Comparison of ENCODE assay signal across 20 cellular contexts in the genomic region with DNA sequence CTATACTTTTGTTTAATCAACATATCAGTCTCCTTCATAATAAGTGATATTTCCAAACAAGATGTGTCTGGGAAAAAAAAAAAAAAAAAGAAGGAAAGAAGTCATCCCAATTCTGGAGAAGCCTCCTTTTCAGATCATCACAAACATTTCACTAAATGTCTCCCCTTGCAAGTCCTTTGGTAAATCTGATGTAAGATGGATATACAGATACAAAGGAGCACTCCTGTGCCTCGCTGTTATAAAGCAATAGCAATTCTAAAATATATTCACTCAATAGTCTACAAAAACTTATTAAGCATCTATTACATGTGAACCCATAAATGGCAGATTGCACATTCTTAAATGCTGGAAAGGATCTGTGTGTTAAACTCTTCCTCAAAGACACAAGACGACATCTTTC. TPM values are rescaled to one million over a fixed set of nuclear protein-coding genes. Genes with fewer than 3 reads are reported as not detected.
DNase-seq lines count a peak whose midpoint lies in the region; ATAC-seq and TF ChIP-seq lines count a peak whose summit lies in the region.
"Had no signal": no experiment of that assay in that cellular context is flagged by ENCODE, and none has a peak within 500 bp of the region (broad histone marks: within the 10 kb centered on the region; RNA-seq: fewer than 3 reads in every experiment).

No MANE protein-coding gene starts in this region.

- WGBS in thyroid gland, 2 donors = 93 to 94% methylated on average over 2 of the region's 2 CpGs

- H3K36me3 Mint-ChIP-seq in activated CD4-positive, alpha-beta T cell treated with anti-CD3 and anti-CD28 coated beads, Interleukin-2, amount 10 ng/mL, durations not matched to agents 24 days and 14 days (ENCODE audit: low read depth) = peaks cover 34% of the 10 kb centered on the region
- peaks cover 5% of the 10 kb centered on the region for H3K36me3 Mint-ChIP-seq in activated naive CD8-positive, alpha-beta T cell
- H3K36me3 Mint-ChIP-seq in activated naive CD8-positive, alpha-beta T cell treated with anti-CD3 and anti-CD28 coated beads, Interleukin-2, amount 50 U/mL, for 24 hours (ENCODE audit: low read depth) = peaks cover 32% of the 10 kb centered on the region
- H3K36me3 Mint-ChIP-seq in CD14-positive monocyte = peaks cover 25 to 61% of the 10 kb centered on the region in 2 donors

- no peak for ATAC-seq in activated naive CD8-positive, alpha-beta T cell treated with anti-CD3 and anti-CD28 coated beads, Interleukin-2, amount 50 U/mL, for 24 hours
- ATAC-seq: GM23338, HCT116 had no signal

- intact Hi-C loops in activated CD4-positive, alpha-beta T cell treated with anti-CD3 and anti-CD28 coated beads, Interleukin-2, amount 10 ng/mL, durations not matched to agents 24 days and 14 days (cut with micrococcal nuclease) = no loop called here
- intact Hi-C loops in thyroid gland (cut with DNase I) = no loop called here
- intact Hi-C loops in CD14-positive monocyte (cut with micrococcal nuclease) = no loop called here

- no peaks in the 10 kb centered on the region for H3K36me3 ChIP-seq in thyroid gland

- peak overlapping the region; percentile 51 to 80 (median 69) for H3K27ac ChIP-seq in thyroid gland
- H3K27ac ChIP-seq: 22Rv1, BLaER1, C4-2B had no signal

- H3K27me3 ChIP-seq in thyroid gland = no peaks in the 10 kb centered on the region
- H3K27me3 ChIP-seq: BLaER1 had no signal

- TF ChIP-seq CTCF in thyroid gland (IDR thresholded peaks at IDR 0.05) = no peak
- TF ChIP-seq CTCF in CD14-positive monocyte (IDR thresholded peaks at IDR 0.05) = no peak

- no peaks in the 10 kb centered on the region for H3K27me3 Mint-ChIP-seq in activated CD4-positive, alpha-beta T cell treated with anti-CD3 and anti-CD28 coated beads, Interleukin-2, amount 10 ng/mL, durations not matched to agents 24 days and 14 days
- no peaks in the 10 kb centered on the region for H3K27me3 Mint-ChIP-seq in activated naive CD8-positive, alpha-beta T cell
- H3K27me3 Mint-ChIP-seq in activated naive CD8-positive, alpha-beta T cell treated with anti-CD3 and anti-CD28 coated beads, Interleukin-2, amount 50 U/mL, for 24 hours = no peaks in the 10 kb centered on the region
- no peaks in the 10 kb centered on the region for H3K27me3 Mint-ChIP-seq in CD14-positive monocyte (ENCODE audit: low read depth in 3 of 3)
- H3K27me3 Mint-ChIP-seq: B cell; CD4-positive, alpha-beta memory T cell had no signal

- H3K27ac Mint-ChIP-seq in activated CD4-positive, alpha-beta T cell treated with anti-CD3 and anti-CD28 coated beads, Interleukin-2, amount 10 ng/mL, durations not matched to agents 24 days and 14 days = peak overlapping the region; percentile 43
- peak overlapping the region; percentile 16 for H3K27ac Mint-ChIP-seq in activated naive CD8-positive, alpha-beta T cell
- no peak overlapping the region for H3K27ac Mint-ChIP-seq in activated naive CD8-positive, alpha-beta T cell treated with anti-CD3 and anti-CD28 coated beads, Interleukin-2, amount 50 U/mL, for 24 hours
- H3K27ac Mint-ChIP-seq in CD14-positive monocyte = no peak overlapping the region
- H3K27ac Mint-ChIP-seq: B cell, GM23338, H9, HFFc6 had no signal

- peaks cover 66 to 74% of the 10 kb centered on the region in 2 donors for H3K4me1 ChIP-seq in thyroid gland

- DNase-seq in activated CD4-positive, alpha-beta T cell treated with anti-CD3 and anti-CD28 coated beads, Interleukin-2, amount 10 ng/mL, durations not matched to agents 24 days and 14 days = no peak
- DNase-seq in activated CD4-positive, alpha-beta T cell treated with anti-CD3 and anti-CD28 coated beads, Interleukin-2, amount 50 U/mL, for 1 hour = no peak
- no peak for DNase-seq in activated naive CD8-positive, alpha-beta T cell treated with anti-CD3 and anti-CD28 coated beads, Interleukin-2, amount 50 U/mL, for 24 hours
- DNase-seq in thyroid gland = no peak
- no peak for DNase-seq in CD14-positive monocyte (ENCODE audit: low spot score)
- DNase-seq: Calu3; CD4-positive, alpha-beta memory T cell; COR-L47; DMS53; DMS79 treated with DMSO at 0.1 percent for 48 hours; GF-D8; H9; HFFc6 had no signal

- no peaks in the 10 kb centered on the region for H3K9me3 ChIP-seq in thyroid gland
- H3K9me3 ChIP-seq: BLaER1 had no signal

- H3K4me3 Mint-ChIP-seq in activated CD4-positive, alpha-beta T cell treated with anti-CD3 and anti-CD28 coated beads, Interleukin-2, amount 10 ng/mL, durations not matched to agents 24 days and 14 days = no peak overlapping the region
- H3K4me3 Mint-ChIP-seq in activated naive CD8-positive, alpha-beta T cell = no peak overlapping the region
- H3K4me3 Mint-ChIP-seq in activated naive CD8-positive, alpha-beta T cell treated with anti-CD3 and anti-CD28 coated beads, Interleukin-2, amount 50 U/mL, for 24 hours = no peak overlapping the region
- no peak overlapping the region for H3K4me3 Mint-ChIP-seq in CD14-positive monocyte
- H3K4me3 Mint-ChIP-seq: B cell, GM23338, H9, HFFc6 had no signal

- H3K4me1 Mint-ChIP-seq in activated CD4-positive, alpha-beta T cell treated with anti-CD3 and anti-CD28 coated beads, Interleukin-2, amount 10 ng/mL, durations not matched to agents 24 days and 14 days = peaks cover 54% of the 10 kb centered on the region
- peaks cover 67% of the 10 kb centered on the region for H3K4me1 Mint-ChIP-seq in activated naive CD8-positive, alpha-beta T cell (ENCODE audit: low read depth)
- H3K4me1 Mint-ChIP-seq in activated naive CD8-positive, alpha-beta T cell treated with anti-CD3 and anti-CD28 coated beads, Interleukin-2, amount 50 U/mL, for 24 hours = peaks cover 57% of the 10 kb centered on the region
- peaks cover 4% of the 10 kb centered on the region for H3K4me1 Mint-ChIP-seq in CD14-positive monocyte

- no peak for TF ChIP-seq POLR2A in thyroid gland (IDR thresholded peaks at IDR 0.05)

- no peak overlapping the region for H3K4me3 ChIP-seq in thyroid gland (replicated peaks in 1 of 3)
- H3K4me3 ChIP-seq: BLaER1, GM23338 had no signal

- no peaks in the 10 kb centered on the region for H3K9me3 Mint-ChIP-seq in activated CD4-positive, alpha-beta T cell treated with anti-CD3 and anti-CD28 coated beads, Interleukin-2, amount 10 ng/mL, durations not matched to agents 24 days and 14 days
- H3K9me3 Mint-ChIP-seq in activated naive CD8-positive, alpha-beta T cell (ENCODE audit: low read depth) = no peaks in the 10 kb centered on the region
- no peaks in the 10 kb centered on the region for H3K9me3 Mint-ChIP-seq in activated naive CD8-positive, alpha-beta T cell treated with anti-CD3 and anti-CD28 coated beads, Interleukin-2, amount 50 U/mL, for 24 hours
- no peaks in the 10 kb centered on the region for H3K9me3 Mint-ChIP-seq in CD14-positive monocyte
- H3K9me3 Mint-ChIP-seq: CD4-positive, alpha-beta memory T cell; GM23338; H9; HFFc6 had no signal

RNA-seq across cellular contexts. Expression of gene STAU1, which starts 17.4 kb away (rescaled TPM):
- 73.5 and 73.7 TPM in 2 replicates for total RNA-seq in activated CD4-positive, alpha-beta T cell treated with anti-CD3 and anti-CD28 coated beads, Interleukin-2, amount 10 ng/mL, durations not matched to agents 24 days and 14 days
- 100 to 1,000 TPM; 154 to 231 (median 167) TPM for total RNA-seq in thyroid gland
- 10 to 100 TPM; 17.3 to 34.2 TPM for polyA plus RNA-seq in CD14-positive monocyte

RNA-seq across cellular contexts. Expression of gene DDX27, which starts 48.5 kb away (rescaled TPM):
- 56.5 and 56.9 TPM in 2 replicates for total RNA-seq in activated CD4-positive, alpha-beta T cell treated with anti-CD3 and anti-CD28 coated beads, Interleukin-2, amount 10 ng/mL, durations not matched to agents 24 days and 14 days
- total RNA-seq in thyroid gland = 10 to 100 TPM; 30.4 to 45.8 (median 38.2) TPM
- 10 to 100 TPM; 13.8 to 17.7 TPM for polyA plus RNA-seq in CD14-positive monocyte

Comparison
In these comparisons a context has a peak if more than half of its experiments do, and no peak if none do; other contexts are left out.
1. H3K27ac Mint-ChIP-seq: peak in activated CD4-positive, alpha-beta T cell treated with anti-CD3 and anti-CD28 coated beads, Interleukin-2, amount 10 ng/mL, durations not matched to agents 24 days and 14 days (single experiment) and activated naive CD8-positive, alpha-beta T cell (single experiment); none in activated naive CD8-positive, alpha-beta T cell treated with anti-CD3 and anti-CD28 coated beads, Interleukin-2, amount 50 U/mL, for 24 hours (single experiment) and CD14-positive monocyte (0 of 7).